In genomic region chr18:61435064-61435652, GRCh38 we compare ENCODE assay signal across 8 cellular contexts.
DNase-seq lines count a peak whose midpoint lies in the region; ATAC-seq, FAIRE-seq and TF ChIP-seq lines count a peak whose summit lies in the region.

No MANE protein-coding gene starts in this region.

- peaks cover 3% of the 10 kb centered on the region; the same call in 1 of the 2 replicates for H3K9me3 ChIP-seq in DOHH2 (ENCODE audit: control insufficient read depth, insufficient read depth, low read length)
- H3K9me3 ChIP-seq in prostate gland, result no peaks in the 10 kb centered on the region

- ATAC-seq in HG03159 (IDR thresholded peaks at IDR 0.05; ENCODE audit: unreplicated experiment) (peak; percentile 93), SK-N-SH treated with all-trans-retinoic acid at 6 μM for 48 hours (peak; percentile 60; the same call in 2 of the 3 replicates)

- no peak for FAIRE-seq in GM19239 (lab: Jason Lieb, UNC)

- H3K27ac ChIP-seq in DOHH2 (ENCODE audit: low read depth, low read length) (no peak overlapping the region), prostate gland (no peak overlapping the region)

- peak; percentile 2 for DNase-seq in GM19239 (ENCODE audit: insufficient read length, low spot score)
- peak; percentile 18 for DNase-seq in kidney glomerular epithelial cell (lab: John Stamatoyannopoulos, UW)
- no peak for DNase-seq in stimulated activated CD4-positive, alpha-beta T cell treated with anti-CD3 and anti-CD28 coated beads, Interleukin-2, amount 100 ng/mL, for 24 hours
- no peak for DNase-seq in prostate gland (ENCODE audit: low spot score)
- no peak for DNase-seq in OCI-M2 (lab: John Stamatoyannopoulos, UW; ENCODE audit: unreplicated experiment)

- peak; percentile 61 for TF ChIP-seq CTCF in DOHH2 (IDR thresholded peaks at IDR 0.05; ENCODE audit: low read depth, low read length, poor library complexity, severe bottlenecking)
- TF ChIP-seq CTCF in prostate gland (IDR thresholded peaks at IDR 0.05), result peak in 1 of 4 experiments; percentile 11

- H3K4me3 ChIP-seq in DOHH2 (ENCODE audit: low read length), result no peak overlapping the region
- no peak overlapping the region for H3K4me3 ChIP-seq in prostate gland

- H3K79me2 ChIP-seq in DOHH2 (ENCODE audit: control insufficient read depth, low read length), result no peaks in the 10 kb centered on the region

- no peaks in the 10 kb centered on the region for H3K36me3 ChIP-seq in DOHH2 (ENCODE audit: control insufficient read depth, low read length)
- H3K36me3 ChIP-seq in prostate gland, result no peaks in the 10 kb centered on the region

- H3K4me1 ChIP-seq in DOHH2 (ENCODE audit: control insufficient read depth, low read length), result no peaks in the 10 kb centered on the region
- no peaks in the 10 kb centered on the region for H3K4me1 ChIP-seq in prostate gland (replicated peaks)

- no peaks in the 10 kb centered on the region for H3K27me3 ChIP-seq in DOHH2 (ENCODE audit: control insufficient read depth, low read length)
- H3K27me3 ChIP-seq in prostate gland (replicated peaks; ENCODE audit: insufficient read depth), result no peaks in the 10 kb centered on the region

- 50% methylated on average over 3 of the region's 3 CpGs for WGBS in prostate gland

- no peak overlapping the region for H3K4me2 ChIP-seq in DOHH2 (ENCODE audit: low read length)

- H3F3A ChIP-seq in DOHH2 (ENCODE audit: control insufficient read depth, insufficient read depth), result no peaks in the 10 kb centered on the region

- no peaks in the 10 kb centered on the region for H4K20me1 ChIP-seq in DOHH2 (ENCODE audit: control insufficient read depth, insufficient read depth, low read depth, low read length)

- no peak for TF ChIP-seq POLR2A in prostate gland (IDR thresholded peaks at IDR 0.05)

- intact Hi-C loops in prostate gland (cut with DNase I), result no loop called here

- no peaks in the 10 kb centered on the region for H3K9me2 ChIP-seq in DOHH2 (replicated peaks; ENCODE audit: control insufficient read depth, low read length)

TF ChIP-seq in SK-N-SH treated with all-trans-retinoic acid at 6 μM for 48 hours, 23 proteins besides CTCF, POLR2A, EP300 and RAD21:
- TF ChIP-seq ZNF8 (CRISPR knock-in tag; IDR thresholded peaks at IDR 0.05) (no peak), GLIS3 (CRISPR knock-in tag; IDR thresholded peaks at IDR 0.05) (no peak), CSDC2 (CRISPR knock-in tag; IDR thresholded peaks at IDR 0.05) (no peak)
- TF ChIP-seq, protein P1, sequence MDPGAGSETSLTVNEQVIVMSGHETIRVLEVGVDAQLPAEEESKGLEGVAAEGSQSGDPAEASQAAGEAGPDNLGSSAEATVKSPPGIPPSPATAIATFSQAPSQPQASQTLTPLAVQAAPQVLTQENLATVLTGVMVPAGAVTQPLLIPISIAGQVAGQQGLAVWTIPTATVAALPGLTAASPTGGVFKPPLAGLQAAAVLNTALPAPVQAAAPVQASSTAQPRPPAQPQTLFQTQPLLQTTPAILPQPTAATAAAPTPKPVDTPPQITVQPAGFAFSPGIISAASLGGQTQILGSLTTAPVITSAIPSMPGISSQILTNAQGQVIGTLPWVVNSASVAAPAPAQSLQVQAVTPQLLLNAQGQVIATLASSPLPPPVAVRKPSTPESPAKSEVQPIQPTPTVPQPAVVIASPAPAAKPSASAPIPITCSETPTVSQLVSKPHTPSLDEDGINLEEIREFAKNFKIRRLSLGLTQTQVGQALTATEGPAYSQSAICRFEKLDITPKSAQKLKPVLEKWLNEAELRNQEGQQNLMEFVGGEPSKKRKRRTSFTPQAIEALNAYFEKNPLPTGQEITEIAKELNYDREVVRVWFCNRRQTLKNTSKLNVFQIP (CRISPR knock-in tag; IDR thresholded peaks at IDR 0.05; ENCODE audit: borderline replicate concordance, low read depth), result no peak

Comparison
In these comparisons a context has a peak if more than half of its experiments do, and no peak if none do; other contexts are left out.
1. DNase-seq: peak in GM19239 (single experiment) and kidney glomerular epithelial cell (single experiment); none in stimulated activated CD4-positive, alpha-beta T cell treated with anti-CD3 and anti-CD28 coated beads, Interleukin-2, amount 100 ng/mL, for 24 hours (0 of 2), prostate gland (single experiment) and OCI-M2 (single experiment).